7 cellular contexts compared by ENCODE assay signal in the genomic region with DNA sequence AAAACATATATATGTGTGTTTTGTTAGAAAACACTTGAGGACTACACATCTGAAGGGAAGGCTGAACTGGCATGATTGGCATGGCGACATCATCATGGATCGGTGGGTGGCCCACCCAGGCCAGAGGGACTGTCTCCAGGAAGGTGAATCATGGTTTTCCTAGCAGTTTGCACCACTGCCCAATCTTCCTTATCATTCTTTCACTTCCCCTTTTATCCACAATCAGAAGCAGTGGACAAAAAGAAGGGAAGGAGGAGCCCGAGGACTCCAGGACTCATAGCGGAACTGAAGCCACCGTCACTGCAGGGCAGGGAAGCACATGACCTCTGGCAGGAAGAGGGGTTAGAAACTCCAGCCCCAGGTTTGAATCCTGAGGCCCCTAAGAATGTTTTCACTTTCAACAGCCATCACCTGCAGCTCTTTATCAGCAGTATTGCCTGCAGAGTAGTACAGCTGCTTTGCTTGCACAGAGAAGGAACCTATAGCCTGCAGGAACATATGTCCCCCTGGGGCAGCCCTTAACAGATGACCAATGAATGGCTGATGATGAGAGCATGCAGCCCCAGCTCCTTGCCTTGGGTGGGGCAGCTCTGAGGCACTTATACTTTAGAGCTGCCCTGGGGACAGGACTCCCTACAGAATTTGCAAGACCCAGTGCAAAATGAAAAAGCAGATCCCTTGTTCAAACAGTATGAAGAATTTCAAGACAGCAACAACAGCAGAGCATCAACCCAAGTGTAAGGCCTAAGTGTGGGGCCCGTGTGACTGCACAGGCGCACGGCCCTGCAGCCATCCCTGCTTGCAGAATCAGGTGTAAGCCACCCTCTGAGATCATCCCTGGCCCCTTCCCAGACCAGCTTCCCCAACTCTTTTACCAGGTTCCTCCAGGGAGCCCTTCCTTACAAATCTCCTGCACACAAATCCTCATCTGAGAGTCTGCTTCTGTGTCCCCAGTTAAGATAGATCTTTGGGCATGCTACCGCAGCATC.
DNase-seq lines count a peak whose midpoint lies in the region; ATAC-seq and TF ChIP-seq lines count a peak whose summit lies in the region.

No MANE protein-coding gene starts in this region.

- H3K36me3 ChIP-seq in mesodermal cell (ENCODE audit: control insufficient read depth, insufficient read depth, low read length) = no peaks in the 10 kb centered on the region

- CTCF ChIA-PET in WTC11 (lab: Charles Lee) = interaction anchor here (1.4 kb wide), 1 partner anchor 242 kb away, joined by 3 read pairs; no protein-coding TSS in a partner anchor

- H3K27ac ChIP-seq in mesodermal cell (ENCODE audit: low read depth, low read length, severe bottlenecking) = peak overlapping the region; percentile 16

- no peak overlapping the region for H3K4me3 Mint-ChIP-seq in WTC11

- peaks cover 33% of the 10 kb centered on the region for H3K4me1 ChIP-seq in mesodermal cell (ENCODE audit: control insufficient read depth, insufficient read depth, low read length, poor library complexity, severe bottlenecking)

- H3K4me3 ChIP-seq in mesodermal cell (ENCODE audit: extremely low read depth, insufficient read depth, low read length, poor library complexity, severe bottlenecking) = no peak overlapping the region

- WGBS in mesodermal cell (ENCODE audit: insufficient coverage in 2 of 2), 2 experiments = 83 to 91% methylated on average over 4 to 6 of the region's 9 CpGs

- H3K36me3 Mint-ChIP-seq in WTC11 = peaks cover 5% of the 10 kb centered on the region; the same call in 1 of the 2 replicates

- H3K9me3 ChIP-seq in mesodermal cell (ENCODE audit: control insufficient read depth, low read length) = no peaks in the 10 kb centered on the region

- no peak for TF ChIP-seq CTCF in GM20000 (IDR thresholded peaks at IDR 0.05; ENCODE audit: extremely low read depth, missing control alignments)
- no peak for TF ChIP-seq CTCF in WTC11 (IDR thresholded peaks at IDR 0.05)

- POLR2A ChIA-PET in WTC11 (lab: Charles Lee) = no interaction called here

- peaks cover 9% of the 10 kb centered on the region for H3K9me3 Mint-ChIP-seq in WTC11

- peaks cover 22% of the 10 kb centered on the region for H3K4me1 Mint-ChIP-seq in WTC11

- no peaks in the 10 kb centered on the region for H3K27me3 Mint-ChIP-seq in WTC11 (ENCODE audit: low read depth)

- peak overlapping the region; percentile 1; the same call in 1 of the 2 replicates for H3K27ac Mint-ChIP-seq in WTC11

- DNase-seq in GM20000 (ENCODE audit: low spot score) (peak; percentile 42), WTC11 (ENCODE audit: low spot score) (no peak), NCI-H1694 treated with DMSO at 0.1 percent for 48 hours (lab: John Stamatoyannopoulos, UW) (no peak), AML-193 (lab: John Stamatoyannopoulos, UW) (no peak)
- DNase-seq in NK-92 treated with Interleukin-12 subunit alpha and Interleukin-12 subunit beta, amount 100 ng/mL, for 24 hours (lab: John Stamatoyannopoulos, UW) = no peak

- peak; percentile 62 for ATAC-seq in HG03442 (IDR thresholded peaks at IDR 0.05; ENCODE audit: unreplicated experiment)
- ATAC-seq in WTC11 = peak; percentile 60

TF ChIP-seq in WTC11, 78 proteins besides CTCF, POLR2A, EP300 and RAD21 (continues in another document):
- TF ChIP-seq E2F4 (CRISPR knock-in tag; IDR thresholded peaks at IDR 0.05; ENCODE audit: borderline replicate concordance, low read depth) (no peak), MLX (CRISPR knock-in tag; IDR thresholded peaks at IDR 0.05) (no peak), JUN (CRISPR knock-in tag; IDR thresholded peaks at IDR 0.05) (no peak), ZSCAN18 (CRISPR knock-in tag; IDR thresholded peaks at IDR 0.05) (no peak), USF1 (CRISPR knock-in tag; IDR thresholded peaks at IDR 0.05) (no peak), JAZF1 (CRISPR knock-in tag; IDR thresholded peaks at IDR 0.05) (no peak), MXD4 (CRISPR knock-in tag; IDR thresholded peaks at IDR 0.05; ENCODE audit: borderline replicate concordance) (no peak), MYBL2 (CRISPR knock-in tag; IDR thresholded peaks at IDR 0.05) (no peak), CBFB (CRISPR knock-in tag; IDR thresholded peaks at IDR 0.05; ENCODE audit: low read depth) (no peak), ATF2 (CRISPR knock-in tag; IDR thresholded peaks at IDR 0.05; ENCODE audit: borderline replicate concordance, low read depth) (no peak), E2F1 (CRISPR knock-in tag; IDR thresholded peaks at IDR 0.05) (no peak)
- TF ChIP-seq, protein P1, sequence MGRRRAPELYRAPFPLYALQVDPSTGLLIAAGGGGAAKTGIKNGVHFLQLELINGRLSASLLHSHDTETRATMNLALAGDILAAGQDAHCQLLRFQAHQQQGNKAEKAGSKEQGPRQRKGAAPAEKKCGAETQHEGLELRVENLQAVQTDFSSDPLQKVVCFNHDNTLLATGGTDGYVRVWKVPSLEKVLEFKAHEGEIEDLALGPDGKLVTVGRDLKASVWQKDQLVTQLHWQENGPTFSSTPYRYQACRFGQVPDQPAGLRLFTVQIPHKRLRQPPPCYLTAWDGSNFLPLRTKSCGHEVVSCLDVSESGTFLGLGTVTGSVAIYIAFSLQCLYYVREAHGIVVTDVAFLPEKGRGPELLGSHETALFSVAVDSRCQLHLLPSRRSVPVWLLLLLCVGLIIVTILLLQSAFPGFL (CRISPR knock-in tag; IDR thresholded peaks at IDR 0.05; ENCODE audit: borderline replicate concordance) = no peak
